ENCODE assay signal across 22 cellular contexts in genomic region chr12:32043928-32044549, GRCh38.
A peak's percentile ranks its signal among the peaks of the same experiment; 100 is the strongest.
DNase-seq lines count a peak whose midpoint lies in the region; ATAC-seq, FAIRE-seq and TF ChIP-seq lines count a peak whose summit lies in the region.
"Had no signal": no experiment of that assay in that cellular context is flagged by ENCODE, and none has a peak within 500 bp of the region (broad histone marks: within the 10 kb centered on the region; RNA-seq: fewer than 3 reads in every experiment).

No MANE protein-coding gene starts in this region.

- no peak overlapping the region for H3K9ac ChIP-seq in GM12878 (ENCODE audit: control insufficient read depth, insufficient read depth, low read length)
- no peak overlapping the region for H3K9ac ChIP-seq in mesenchymal stem cell (ENCODE audit: low read length)

- no peak overlapping the region for H3K4ac ChIP-seq in mesenchymal stem cell (ENCODE audit: low read depth in 1 of 2, low read length in 2 of 2)

- H3K4me3 ChIP-seq in HEK293 (ENCODE audit: low read depth, low read length) (no peak overlapping the region), GM12878 (no peak overlapping the region), mesenchymal stem cell (ENCODE audit: insufficient read depth in 1 of 2, low read depth in 1 of 2, low read length in 2 of 2) (no peak overlapping the region)

- H4K8ac ChIP-seq in mesenchymal stem cell (ENCODE audit: low read length) = no peak overlapping the region

- SMC1A ChIA-PET in GM12878 (lab: Charles Lee; ENCODE audit: uncharacterized antibody, unreplicated experiment) = interaction anchor here (0.6 kb wide), 1 partner anchor 468 kb away, joined by 3 read pairs; no protein-coding TSS in a partner anchor

- 94% methylated on average over 9 of the region's 9 CpGs for whole genome bisulfite sequencing in GM12878 (ENCODE audit: insufficient coverage, insufficient replicate concordance, low lambda C conversion rate, missing lambda C conversion rate)
- WGBS in mesenchymal stem cell = 96% methylated on average over 9 of the region's 9 CpGs

- H3K79me2 ChIP-seq in GM12878 (ENCODE audit: control insufficient read depth, insufficient read depth, low read length) = no peaks in the 10 kb centered on the region

- H2AFZ ChIP-seq in GM12878 (ENCODE audit: control insufficient read depth, low read depth, low read length) = no peak overlapping the region
- H2AFZ ChIP-seq in mesenchymal stem cell (ENCODE audit: low read depth, low read length) = no peak overlapping the region

- H3K4me2 ChIP-seq in GM12878 (ENCODE audit: control insufficient read depth, insufficient read depth) (no peak overlapping the region), mesenchymal stem cell (ENCODE audit: low read length, poor library complexity, severe bottlenecking) (no peak overlapping the region)

- H2BK12ac ChIP-seq in mesenchymal stem cell (ENCODE audit: low read length in 2 of 2) = no peak overlapping the region

- TF ChIP-seq CTCF in HEK293 (tag by site-specific recombination; IDR thresholded peaks at IDR 0.05) (no peak), GM12878 (IDR thresholded peaks at IDR 0.05 in 2 of 3, conservative IDR thresholded peaks at IDR 0.05 in 1 of 3; ENCODE audit: control insufficient read depth in 2 of 3, extremely low read depth in 1 of 3, insufficient read depth in 1 of 3, low read depth in 3 of 3, low read length in 3 of 3) (no peak)

- H3K27ac ChIP-seq in HEK293 (ENCODE audit: extremely low read depth, low read depth, low read length) = no peak overlapping the region
- H3K27ac ChIP-seq in GM12878 (ENCODE audit: control insufficient read depth, insufficient read depth) = no peak overlapping the region
- no peak overlapping the region for H3K27ac ChIP-seq in mesenchymal stem cell (ENCODE audit: low read length, poor library complexity, severe bottlenecking)
- H3K27ac ChIP-seq: C4-2B, RWPE1 had no signal

- H2AK5ac ChIP-seq in mesenchymal stem cell (ENCODE audit: low read length, severe bottlenecking) = no peak overlapping the region

- no peaks in the 10 kb centered on the region for H3K79me1 ChIP-seq in mesenchymal stem cell (replicated peaks; ENCODE audit: low read length, poor library complexity, severe bottlenecking)

- peak; percentile 46 for DNase-seq in Caki2 (ENCODE audit: low read depth)
- no peak for DNase-seq in GM12878 (ENCODE audit: low read depth, low spot score)
- DNase-seq in mesenteric fat pad (ENCODE audit: low spot score) = peak; percentile 11
- DNase-seq in mesenchymal stem cell = no peak
- DNase-seq in activated CD4-positive, CD25-positive, alpha-beta regulatory T cell (lab: John Stamatoyannopoulos, UW) = no peak
- no peak for DNase-seq in 8988T
- DNase-seq: activated CD4-positive, alpha-beta T cell treated with anti-CD3 and anti-CD28 coated beads, Interleukin-2, amount 50 U/mL, for 1 hour; dermis blood vessel endothelial cell; Kasumi-1; NCI-H1092; NCI-H187; NCI-H774; occipital lobe; small intestine; stimulated activated CD4-positive, alpha-beta T cell treated with anti-CD3 and anti-CD28 coated beads, Interleukin-2, amount 100 ng/mL, for 24 hours; substantia nigra had no signal

- H2BK5ac ChIP-seq in mesenchymal stem cell (ENCODE audit: low read depth, low read length, poor library complexity, severe bottlenecking) = no peak overlapping the region

- in situ Hi-C loops in Caki2 (cut with HindIII; ENCODE audit: low pct_unique_long_range_greater_than_20kb, low sequenced_read_pairs) (no loop called here), GM12878 (cut with MboI) (no loop called here)

- POLR2A ChIA-PET in HEK293 (lab: Yijun Ruan, JAX) = no interaction called here
- POLR2A ChIA-PET in GM12878 (lab: Charles Lee) = no interaction called here

- no TSS peak for BruUV-seq in GM12878 (replicated peaks; lab: Mats Ljungman, UMichigan)

- H4K20me1 ChIP-seq in GM12878 (ENCODE audit: control insufficient read depth, insufficient read depth) = no peaks in the 10 kb centered on the region

- CTCF ChIA-PET in HEK293 (lab: Yijun Ruan, JAX) = interaction anchor here (0.6 kb wide), 1 partner anchor 362 kb away, joined by 3 read pairs; no protein-coding TSS in a partner anchor
- CTCF ChIA-PET in GM12878 (lab: Yijun Ruan, JAX) = interaction anchor here (1.5 kb wide), 1 partner anchor 14 kb away, joined by 6 read pairs; no protein-coding TSS in a partner anchor

- H3K18ac ChIP-seq in mesenchymal stem cell (ENCODE audit: low read depth in 1 of 2, low read length in 2 of 2) = no peak overlapping the region

- no peak for ATAC-seq in GM12878

- no peaks in the 10 kb centered on the region for H3K9me3 ChIP-seq in HEK293 (ENCODE audit: control insufficient read depth, insufficient read depth, low read depth, low read length)
- H3K9me3 ChIP-seq in GM12878 (replicated peaks; ENCODE audit: control insufficient read depth, insufficient read depth, low read length) = peaks cover 8% of the 10 kb centered on the region
- H3K9me3 ChIP-seq in mesenchymal stem cell (ENCODE audit: control insufficient read depth, low read length) = peaks cover 22% of the 10 kb centered on the region

- H3K4me1 ChIP-seq in HEK293 (ENCODE audit: control insufficient read depth, insufficient read depth, low read length) (no peaks in the 10 kb centered on the region), GM12878 (ENCODE audit: control insufficient read depth, insufficient read depth, low read length) (no peaks in the 10 kb centered on the region), mesenchymal stem cell (ENCODE audit: control insufficient read depth, insufficient read depth, low read depth, low read length) (no peaks in the 10 kb centered on the region)

- no peak overlapping the region for H3K23ac ChIP-seq in mesenchymal stem cell (ENCODE audit: low read length in 2 of 2)

- H3K27me3 ChIP-seq in GM12878 (replicated peaks in 1 of 2; ENCODE audit: control insufficient read depth in 2 of 2, insufficient read depth in 2 of 2, low read length in 1 of 2) (no peaks in the 10 kb centered on the region), mesenchymal stem cell (ENCODE audit: control insufficient read depth in 1 of 2, insufficient read depth in 1 of 2, low read length in 2 of 2) (no peaks in the 10 kb centered on the region)

- H4K91ac ChIP-seq in mesenchymal stem cell (ENCODE audit: low read length) = no peak overlapping the region

- no peak for TF ChIP-seq RAD21 in GM12878 (IDR thresholded peaks at IDR 0.05; ENCODE audit: insufficient read depth, low read depth, low read length)

- no peak overlapping the region for H2BK15ac ChIP-seq in mesenchymal stem cell (ENCODE audit: low read depth, poor library complexity, severe bottlenecking)

- no peak for TF ChIP-seq EP300 in GM12878 (IDR thresholded peaks at IDR 0.05; ENCODE audit: borderline replicate concordance in 1 of 2, control insufficient read depth in 1 of 2, low read depth in 2 of 2, low read length in 2 of 2)

- FAIRE-seq in GM12878 (lab: Jason Lieb, UNC) = no peak
- FAIRE-seq: D721Med, endothelial cell of umbilical vein, G401.6, small intestine had no signal

- intact Hi-C loops in GM12878 (cut with micrococcal nuclease; ENCODE audit: unreplicated experiment) = no loop called here

- RAD21 ChIA-PET in GM12878 (lab: Charles Lee; ENCODE audit: unreplicated experiment) = no interaction called here

- no peak overlapping the region for H3K14ac ChIP-seq in mesenchymal stem cell (ENCODE audit: low read length in 2 of 2)

- H2BK120ac ChIP-seq in mesenchymal stem cell (ENCODE audit: low read depth, low read length) = no peak overlapping the region

- H3K36me3 ChIP-seq in HEK293 (ENCODE audit: control insufficient read depth in 2 of 2, insufficient read depth in 1 of 2, low read length in 2 of 2) = no peaks in the 10 kb centered on the region
- H3K36me3 ChIP-seq in GM12878 (ENCODE audit: control insufficient read depth in 2 of 2, insufficient read depth in 2 of 2, low read length in 1 of 2) = no peaks in the 10 kb centered on the region
- H3K36me3 ChIP-seq in mesenchymal stem cell (ENCODE audit: control insufficient read depth in 1 of 2, insufficient read depth in 2 of 2, low read depth in 1 of 2, low read length in 2 of 2) = no peaks in the 10 kb centered on the region

- TF ChIP-seq POLR2A in GM12878 (IDR thresholded peaks at IDR 0.05; ENCODE audit: low read depth, low read length) = no peak

TF ChIP-seq in HEK293, 187 proteins besides CTCF, POLR2A, EP300 and RAD21:
- TF ChIP-seq ZNF561 (tag by site-specific recombination; IDR thresholded peaks at IDR 0.05; ENCODE audit: borderline replicate concordance) (peak; percentile 46; the same call in 1 of the 2 replicates), HOXA7 (CRISPR knock-in tag; IDR thresholded peaks at IDR 0.05; ENCODE audit: borderline replicate concordance) (no peak), TRIM28 (IDR thresholded peaks at IDR 0.05; ENCODE audit: borderline replicate concordance, low read length) (peak; percentile 19; the same call in 1 of the 2 replicates), SETDB1 (IDR thresholded peaks at IDR 0.05; ENCODE audit: insufficient read length, low read length) (peak; percentile 99)

TF ChIP-seq in GM12878, 131 proteins besides CTCF, POLR2A, EP300 and RAD21 (continues in another document):
- TF ChIP-seq PML (IDR thresholded peaks at IDR 0.05; ENCODE audit: low read length) = no peak
- no peak for TF ChIP-seq HCFC1 (IDR thresholded peaks at IDR 0.05; ENCODE audit: low read length)
- TF ChIP-seq FOS (IDR thresholded peaks at IDR 0.05; ENCODE audit: borderline replicate concordance, extremely low read depth, insufficient read length) = no peak
- TF ChIP-seq YBX1 (IDR thresholded peaks at IDR 0.05) = no peak
- no peak for TF ChIP-seq HDAC2 (IDR thresholded peaks at IDR 0.05)
- peak; percentile 97 for TF ChIP-seq CBX5 (IDR thresholded peaks at IDR 0.05; ENCODE audit: low read depth)
- no peak for TF ChIP-seq MYB (IDR thresholded peaks at IDR 0.05; ENCODE audit: borderline replicate concordance, low read depth, low read length)
- TF ChIP-seq ELK1 (IDR thresholded peaks at IDR 0.05; ENCODE audit: low read depth, low read length) = no peak

Comparison
In these comparisons a context has a peak if more than half of its experiments do, and no peak if none do; other contexts are left out.
1. DNase-seq: peak in Caki2 (single experiment) and mesenteric fat pad (single experiment); none in GM12878 (single experiment), mesenchymal stem cell (single experiment), activated CD4-positive, CD25-positive, alpha-beta regulatory T cell (0 of 4) and 8988T (single experiment).